ENCODE assay signal across 19 cellular contexts in the genomic region with DNA sequence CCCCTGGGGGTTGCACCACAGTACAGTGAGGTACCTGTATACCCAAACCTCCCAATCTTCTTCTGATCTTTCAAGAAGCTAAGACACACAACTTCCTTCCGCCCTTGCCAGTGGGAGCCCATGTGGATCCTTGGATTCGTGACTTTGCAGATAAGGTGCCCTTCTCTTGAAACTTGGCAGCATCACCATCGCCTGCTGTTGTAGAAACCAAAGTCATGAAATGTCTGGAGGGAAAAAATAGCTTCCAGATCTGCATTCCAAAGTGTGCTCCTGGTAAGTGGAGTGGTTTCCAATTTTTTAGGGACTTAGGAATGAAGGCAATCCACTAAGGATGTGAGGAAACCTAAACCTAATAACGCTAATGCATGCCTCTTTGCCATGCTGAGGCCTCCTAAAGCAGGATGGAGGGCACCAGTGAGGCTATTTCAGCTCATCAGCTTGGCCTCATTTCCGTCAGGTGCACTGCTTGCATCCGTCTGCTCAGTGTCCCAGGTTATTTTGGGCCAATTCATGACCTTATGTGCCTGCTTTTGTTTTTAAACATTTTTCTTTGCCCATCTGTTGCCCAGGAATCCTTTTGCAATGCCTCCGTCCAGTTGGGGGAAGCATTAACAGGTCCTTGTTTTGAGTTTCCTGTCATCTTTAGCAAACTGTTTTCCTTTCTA. TPM values are rescaled to one million over a fixed set of nuclear protein-coding genes. Genes with fewer than 3 reads are reported as not detected.
DNase-seq lines count a peak whose midpoint lies in the region; ATAC-seq and TF ChIP-seq lines count a peak whose summit lies in the region.
"Had no signal": no experiment of that assay in that cellular context is flagged by ENCODE, and none has a peak within 500 bp of the region (broad histone marks: within the 10 kb centered on the region; RNA-seq: fewer than 3 reads in every experiment).

No MANE protein-coding gene starts in this region.

- H3K4me1 Mint-ChIP-seq in MCF 10A (ENCODE audit: insufficient read depth, unreplicated experiment) (peaks cover 15% of the 10 kb centered on the region), immature natural killer cell (peaks cover 74 to 79% of the 10 kb centered on the region in 2 donors)
- no peaks in the 10 kb centered on the region for H3K4me1 Mint-ChIP-seq in activated T-cell treated with anti-CD3 and anti-CD28 coated beads, Interleukin-2, amount 50 U/mL, for 72 hours (ENCODE audit: low read depth)
- H3K4me1 Mint-ChIP-seq: GM23338 had no signal

- peaks cover 6 to 11% of the 10 kb centered on the region in 2 donors for H3K9me3 ChIP-seq in breast epithelium
- no peaks in the 10 kb centered on the region for H3K9me3 ChIP-seq in RWPE2 (ENCODE audit: severe bottlenecking)
- H3K9me3 ChIP-seq: SJSA1 had no signal

- DNase-seq in breast epithelium (ENCODE audit: low spot score in 2 of 2) (no peak), MCF 10A (ENCODE audit: unreplicated experiment) (no peak), RWPE2 (ENCODE audit: low spot score) (no peak), immature natural killer cell (no peak), superior temporal gyrus (ENCODE audit: extremely low spot score) (peak; percentile 56), NCI-H187 treated with DMSO at 0.1 percent for 48 hours (lab: John Stamatoyannopoulos, UW) (no peak)
- DNase-seq in activated T-cell treated with anti-CD3 and anti-CD28 coated beads, Interleukin-2, amount 50 U/mL, for 72 hours, result no peak
- DNase-seq: Calu3; CD8-positive, alpha-beta T cell; GDM1; Kasumi-1; NCI-H1694; PC-9 had no signal

- H3K36me3 ChIP-seq in breast epithelium (no peaks in the 10 kb centered on the region), RWPE2 (ENCODE audit: low read depth) (no peaks in the 10 kb centered on the region)
- H3K36me3 ChIP-seq: BLaER1 treated with 17β-estradiol and CSF1 and Interleukin-3, amounts not matched to agents 10 nM and 100 nM had no signal

- no peak for TF ChIP-seq POLR2A in breast epithelium (IDR thresholded peaks at IDR 0.05)

- H3K27me3 Mint-ChIP-seq in MCF 10A (ENCODE audit: insufficient read depth, unreplicated experiment) (no peaks in the 10 kb centered on the region), immature natural killer cell (ENCODE audit: low read depth in 3 of 3) (peaks cover 3 to 6% (median 4%) of the 10 kb centered on the region in 3 donors)
- H3K27me3 Mint-ChIP-seq in activated T-cell treated with anti-CD3 and anti-CD28 coated beads, Interleukin-2, amount 50 U/mL, for 72 hours (ENCODE audit: low read depth), result no peaks in the 10 kb centered on the region

- peak overlapping the region; percentile 48 to 70 for H3K27ac ChIP-seq in breast epithelium
- H3K27ac ChIP-seq in RWPE2 (ENCODE audit: poor library complexity, severe bottlenecking), result peak overlapping the region; percentile 40
- H3K27ac ChIP-seq: BLaER1 treated with 17β-estradiol and CSF1 and Interleukin-3, amounts not matched to agents 10 nM and 100 nM; PC-9; SJSA1 had no signal

- H3K36me3 Mint-ChIP-seq in MCF 10A (ENCODE audit: insufficient read depth, unreplicated experiment) (no peaks in the 10 kb centered on the region), immature natural killer cell (peaks cover 3 to 14% (median 6%) of the 10 kb centered on the region in 3 donors)
- peaks cover 0 to 4% of the 10 kb centered on the region in 2 donors for H3K36me3 Mint-ChIP-seq in activated T-cell treated with anti-CD3 and anti-CD28 coated beads, Interleukin-2, amount 50 U/mL, for 72 hours (ENCODE audit: insufficient read depth in 2 of 2)
- H3K36me3 Mint-ChIP-seq: CD8-positive, alpha-beta T cell had no signal

- no peaks in the 10 kb centered on the region for H3K9me3 Mint-ChIP-seq in MCF 10A (ENCODE audit: unreplicated experiment)
- no peaks in the 10 kb centered on the region for H3K9me3 Mint-ChIP-seq in immature natural killer cell
- peaks cover 1 to 6% of the 10 kb centered on the region in 2 donors for H3K9me3 Mint-ChIP-seq in activated T-cell treated with anti-CD3 and anti-CD28 coated beads, Interleukin-2, amount 50 U/mL, for 72 hours

- intact Hi-C loops in breast epithelium (cut with DNase I; ENCODE audit: low total_unique reads) (no loop called here), MCF 10A (cut with micrococcal nuclease) (no loop called here)

- H3K4me1 ChIP-seq in breast epithelium, result no peaks in the 10 kb centered on the region
- H3K4me1 ChIP-seq in RWPE2 (ENCODE audit: insufficient read depth, poor library complexity, severe bottlenecking), result peaks cover 10% of the 10 kb centered on the region
- H3K4me1 ChIP-seq: SJSA1 had no signal

- no peaks in the 10 kb centered on the region for H3K27me3 ChIP-seq in breast epithelium
- H3K27me3 ChIP-seq in RWPE2 (ENCODE audit: insufficient read depth, poor library complexity, severe bottlenecking), result no peaks in the 10 kb centered on the region
- H3K27me3 ChIP-seq: BLaER1 treated with 17β-estradiol and CSF1 and Interleukin-3, amounts not matched to agents 10 nM and 100 nM; SJSA1 had no signal

- ATAC-seq in RWPE2 (ENCODE audit: low read depth), result no peak
- no peak for ATAC-seq in activated T-cell treated with anti-CD3 and anti-CD28 coated beads, Interleukin-2, amount 50 U/mL, for 72 hours (replicated peaks in 1 of 2)
- no peak for ATAC-seq in HG03342 (IDR thresholded peaks at IDR 0.05; ENCODE audit: unreplicated experiment)
- ATAC-seq: CD8-positive, alpha-beta T cell; GM23338; HCT116 had no signal

- no peak overlapping the region for H3K27ac Mint-ChIP-seq in MCF 10A (ENCODE audit: low read depth, unreplicated experiment)
- peak overlapping the region; percentile 89 to 99 (median 92) for H3K27ac Mint-ChIP-seq in immature natural killer cell
- no peak overlapping the region for H3K27ac Mint-ChIP-seq in activated T-cell treated with anti-CD3 and anti-CD28 coated beads, Interleukin-2, amount 50 U/mL, for 72 hours
- H3K27ac Mint-ChIP-seq: CD8-positive, alpha-beta T cell; GM23338 had no signal

- BruUV-seq in MCF 10A (replicated peaks; lab: Mats Ljungman, UMichigan), result no TSS peak

- no peak for TF ChIP-seq CTCF in breast epithelium (IDR thresholded peaks at IDR 0.05)
- TF ChIP-seq CTCF in MCF 10A (IDR thresholded peaks at IDR 0.05; ENCODE audit: unreplicated experiment), result no peak
- no peak for TF ChIP-seq CTCF in RWPE2 (IDR thresholded peaks at IDR 0.05; ENCODE audit: poor library complexity, severe bottlenecking)

- H3K4me3 ChIP-seq in breast epithelium, result no peak overlapping the region
- no peak overlapping the region for H3K4me3 ChIP-seq in RWPE2 (ENCODE audit: severe bottlenecking)
- H3K4me3 ChIP-seq: BLaER1 treated with 17β-estradiol and CSF1 and Interleukin-3, amounts not matched to agents 10 nM and 100 nM; GM23338; PC-9; SJSA1 had no signal

- POLR2A ChIA-PET in MCF 10A (lab: Yijun Ruan, JAX), result interaction anchor here (0.6 to 4.6 kb wide), 13 partner anchors 9 to 756 kb away, joined by 3 to 52 read pairs (median 5); a partner anchor contains a TSS

- H3K4me3 Mint-ChIP-seq in MCF 10A (ENCODE audit: unreplicated experiment) (no peak overlapping the region), immature natural killer cell (peak overlapping the region; percentile 38 to 71 (median 59))
- no peak overlapping the region for H3K4me3 Mint-ChIP-seq in activated T-cell treated with anti-CD3 and anti-CD28 coated beads, Interleukin-2, amount 50 U/mL, for 72 hours
- H3K4me3 Mint-ChIP-seq: CD8-positive, alpha-beta T cell; GM23338 had no signal

- CTCF ChIA-PET in MCF 10A (lab: Yijun Ruan, JAX), result interaction anchor here (0.6 to 1.4 kb wide), 5 partner anchors 30 to 241 kb away, joined by 3 to 9 read pairs (median 3); no protein-coding TSS in a partner anchor

RNA-seq across cellular contexts. Expression of a gene that starts 8.2 kb away (rescaled TPM):
- total RNA-seq in breast epithelium (10 to 100 TPM; 24.9 to 43.9 (median 32.8) TPM), MCF 10A (2022) (45.1 and 48.5 TPM in 2 replicates)
- polyA plus RNA-seq in immature natural killer cell, result 1,000 to 10,000 TPM in 1 of 3 donors, 100 to 1,000 TPM in 2; 686 to 1,063 (median 771) TPM
- 10 to 100 TPM; 30.3 to 45.7 TPM for total RNA-seq in activated T-cell treated with anti-CD3 and anti-CD28 coated beads, Interleukin-2, amount 50 U/mL, for 72 hours

RNA-seq across cellular contexts. Expression of a gene that starts 36.7 kb away (rescaled TPM):
- total RNA-seq in breast epithelium (under 1 TPM in 1 of 3 donors, not detected in 2; 0.16 TPM), MCF 10A (2022) (not detected in 2 replicates)
- not detected for polyA plus RNA-seq in immature natural killer cell
- total RNA-seq in activated T-cell treated with anti-CD3 and anti-CD28 coated beads, Interleukin-2, amount 50 U/mL, for 72 hours, result 1 to 10 TPM in 1 of 2 donors, not detected in 1; 1.1 TPM
- total RNA-seq: Calu3, NCI-H460, PC-9, SJSA1 had no signal
- polyA plus RNA-seq: GM23338 had no signal

RNA-seq across cellular contexts. Expression of a gene that starts 55.0 kb away (rescaled TPM):
- not detected for total RNA-seq in breast epithelium
- total RNA-seq in MCF 10A (2022), result not detected in 2 replicates
- not detected for polyA plus RNA-seq in immature natural killer cell
- total RNA-seq in activated T-cell treated with anti-CD3 and anti-CD28 coated beads, Interleukin-2, amount 50 U/mL, for 72 hours, result not detected
- total RNA-seq: Calu3; CD8-positive, alpha-beta T cell; GM23338; NCI-H460; PC-9; SJSA1 had no signal
- polyA plus RNA-seq: GM23338 had no signal

Comparison
In these comparisons a context has a peak if more than half of its experiments do, and no peak if none do; other contexts are left out.
1. H3K27ac Mint-ChIP-seq: peak in immature natural killer cell (6 of 6); none in MCF 10A (single experiment) and activated T-cell treated with anti-CD3 and anti-CD28 coated beads, Interleukin-2, amount 50 U/mL, for 72 hours (single experiment).
2. H3K4me3 Mint-ChIP-seq: peak in immature natural killer cell (5 of 5); none in MCF 10A (single experiment) and activated T-cell treated with anti-CD3 and anti-CD28 coated beads, Interleukin-2, amount 50 U/mL, for 72 hours (0 of 2).